2 cellular contexts compared by ENCODE assay signal in genomic region chr17:75824050-75824552, GRCh38.
TF ChIP-seq lines count a peak whose summit lies in the region.

No MANE protein-coding gene starts in this region.

TF ChIP-seq in HepG2, 621 proteins besides CTCF, POLR2A, EP300 and RAD21:
- TF ChIP-seq ZNF225 (CRISPR knock-in tag; IDR thresholded peaks at IDR 0.05) (no peak), ZNF138 (CRISPR knock-in tag; IDR thresholded peaks at IDR 0.05; ENCODE audit: low read depth) (no peak), ZNF124 (CRISPR knock-in tag; IDR thresholded peaks at IDR 0.05) (no peak), ZKSCAN1 (IDR thresholded peaks at IDR 0.05; ENCODE audit: low read length) (no peak), HNRNPLL (IDR thresholded peaks at IDR 0.05; ENCODE audit: low read depth, low read length, poor library complexity, severe bottlenecking) (peak; percentile 12), ONECUT2 (CRISPR knock-in tag; IDR thresholded peaks at IDR 0.05) (no peak), ZNF616 (CRISPR knock-in tag; IDR thresholded peaks at IDR 0.05; ENCODE audit: low read depth) (no peak), HNRNPL (IDR thresholded peaks at IDR 0.05; ENCODE audit: low read depth, low read length) (peak; percentile 67; the same call in 1 of the 2 replicates), KMT2B (CRISPR knock-in tag; IDR thresholded peaks at IDR 0.05) (no peak), RBM22 (optimal IDR thresholded peaks at IDR 0.05; ENCODE audit: low read length) (peak; percentile 31), RELA (CRISPR knock-in tag; IDR thresholded peaks at IDR 0.05) (no peak), ZHX1 (CRISPR knock-in tag; IDR thresholded peaks at IDR 0.05; ENCODE audit: low read depth) (no peak)

TF ChIP-seq in HEK293T, 16 proteins besides CTCF, POLR2A, EP300 and RAD21:
- TF ChIP-seq TARDBP (IDR thresholded peaks at IDR 0.05) = no peak
- TF ChIP-seq ELF4 (IDR thresholded peaks at IDR 0.05) = no peak
- TF ChIP-seq SUZ12 (IDR thresholded peaks at IDR 0.05) = no peak
